Comparison of ENCODE assay signal across 19 cellular contexts in the genomic region with DNA sequence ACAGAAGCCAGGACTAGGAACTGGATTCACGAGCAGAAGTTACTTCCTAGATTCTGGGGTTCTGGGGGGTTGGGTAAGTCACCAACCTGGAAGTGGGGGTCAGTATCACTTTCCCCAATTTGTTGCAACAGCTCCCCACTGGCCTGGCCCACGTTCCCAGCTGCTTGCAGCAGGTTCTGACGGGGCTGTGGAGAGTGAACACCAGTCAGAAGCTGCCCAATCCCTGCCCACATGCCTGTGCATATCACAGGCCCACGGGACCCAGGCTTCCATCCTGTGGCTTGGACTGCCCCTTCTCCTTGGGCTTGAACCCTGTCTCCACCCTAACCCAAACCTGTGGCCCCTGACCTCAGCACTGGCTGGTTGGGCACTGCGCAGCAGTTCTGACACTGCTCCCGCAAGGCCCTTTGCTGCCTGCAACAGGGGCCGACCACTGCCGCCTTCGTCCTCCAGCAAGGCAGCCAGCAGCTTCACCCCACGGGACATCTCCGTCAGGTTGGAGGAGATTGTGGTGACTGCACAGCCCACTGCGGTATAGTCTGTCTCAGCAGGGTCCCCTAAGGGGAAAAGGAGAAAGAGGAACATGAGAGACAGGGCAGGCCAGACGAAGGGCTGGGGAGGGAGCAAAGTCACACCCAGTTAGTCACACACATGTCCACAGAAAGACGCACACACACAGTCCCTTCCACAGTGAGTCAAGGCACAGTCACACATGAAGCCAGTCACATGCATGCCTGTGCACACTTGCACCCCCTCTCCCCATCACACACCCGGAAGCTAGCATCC. TPM values are rescaled to one million over a fixed set of nuclear protein-coding genes. Genes with fewer than 3 reads are reported as not detected.
DNase-seq lines count a peak whose midpoint lies in the region; ATAC-seq, FAIRE-seq and TF ChIP-seq lines count a peak whose summit lies in the region.
"Had no signal": no experiment of that assay in that cellular context is flagged by ENCODE, and none has a peak within 500 bp of the region (broad histone marks: within the 10 kb centered on the region; RNA-seq: fewer than 3 reads in every experiment).

No MANE protein-coding gene starts in this region.

- no peaks in the 10 kb centered on the region for H3K4me1 ChIP-seq in GM12878 (ENCODE audit: control insufficient read depth, insufficient read depth, low read length)
- peaks cover 7% of the 10 kb centered on the region for H3K4me1 ChIP-seq in mesenchymal stem cell (ENCODE audit: control insufficient read depth, insufficient read depth, low read depth, low read length)
- H3K4me1 ChIP-seq: body of pancreas, HAP-1, right atrium auricular region, thyroid gland had no signal

- WGBS in GM12878 (ENCODE audit: insufficient coverage, insufficient replicate concordance, low lambda C conversion rate, missing lambda C conversion rate): 21% methylated on average over 15 of the region's 15 CpGs
- 96% methylated on average over 15 of the region's 15 CpGs for WGBS in mesenchymal stem cell

- no peak overlapping the region for H3K27ac ChIP-seq in GM12878 (ENCODE audit: control insufficient read depth, insufficient read depth)
- no peak overlapping the region for H3K27ac ChIP-seq in mesenchymal stem cell (ENCODE audit: low read length, poor library complexity, severe bottlenecking)
- no peak overlapping the region for H3K27ac ChIP-seq in WERI-Rb-1
- H3K27ac ChIP-seq: body of pancreas, right atrium auricular region, SK-N-MC, thyroid gland had no signal

- H3K18ac ChIP-seq in mesenchymal stem cell (ENCODE audit: low read depth in 1 of 2, low read length in 2 of 2): no peak overlapping the region

- H2AK5ac ChIP-seq in mesenchymal stem cell (ENCODE audit: low read length, severe bottlenecking): no peak overlapping the region

- CTCF ChIA-PET in GM12878 (lab: Yijun Ruan, JAX): interaction anchor here (1.5 to 6.9 kb wide), 4 partner anchors 9 to 28 kb away, joined by 3 to 41 read pairs (median 9); partner anchors contain the start of genes CREB3 and TLN1

- H3K9ac ChIP-seq in GM12878 (ENCODE audit: control insufficient read depth, insufficient read depth, low read length) (no peak overlapping the region), mesenchymal stem cell (ENCODE audit: low read length) (peak overlapping the region; percentile 45)

- no peak overlapping the region for H2BK120ac ChIP-seq in mesenchymal stem cell (ENCODE audit: low read depth, low read length)

- peak overlapping the region in 3 of 7 donors; percentile 17 to 86 (median 37) for H3K27ac Mint-ChIP-seq in CD14-positive monocyte
- H3K27ac Mint-ChIP-seq: activated naive CD4-positive, alpha-beta T cell treated with anti-CD3 and anti-CD28 coated beads for 36 hours had no signal

- TF ChIP-seq CTCF in CD14-positive monocyte (IDR thresholded peaks at IDR 0.05) (no peak), GM12878 (IDR thresholded peaks at IDR 0.05 in 2 of 3, conservative IDR thresholded peaks at IDR 0.05 in 1 of 3; ENCODE audit: control insufficient read depth in 2 of 3, extremely low read depth in 1 of 3, insufficient read depth in 1 of 3, low read depth in 3 of 3, low read length in 3 of 3) (no peak), WERI-Rb-1 (IDR thresholded peaks at IDR 0.05; ENCODE audit: low read depth, low read length) (no peak)

- peaks cover 0 to 1% (median 0%) of the 10 kb centered on the region in 3 donors for H3K27me3 Mint-ChIP-seq in CD14-positive monocyte (ENCODE audit: low read depth in 3 of 3)

- H2BK15ac ChIP-seq in mesenchymal stem cell (ENCODE audit: low read depth, poor library complexity, severe bottlenecking): peak overlapping the region; percentile 12

- in situ Hi-C loops in GM12878 (cut with MboI): no loop called here

- H3K23ac ChIP-seq in mesenchymal stem cell (ENCODE audit: low read length in 2 of 2): no peak overlapping the region

- H3K4me3 ChIP-seq in GM12878 (no peak overlapping the region), mesenchymal stem cell (ENCODE audit: insufficient read depth in 1 of 2, low read depth in 1 of 2, low read length in 2 of 2) (no peak overlapping the region), WERI-Rb-1 (ENCODE audit: low read depth, low read length) (no peak overlapping the region)
- H3K4me3 ChIP-seq: body of pancreas, HAP-1, lung, right atrium auricular region, SK-N-MC, thyroid gland had no signal

- no TSS peak for BruUV-seq in GM12878 (replicated peaks; lab: Mats Ljungman, UMichigan)

- no peak for TF ChIP-seq RAD21 in GM12878 (IDR thresholded peaks at IDR 0.05; ENCODE audit: insufficient read depth, low read depth, low read length)

- intact Hi-C loops in CD14-positive monocyte (cut with micrococcal nuclease) (no loop called here), GM12878 (cut with micrococcal nuclease; ENCODE audit: unreplicated experiment) (no loop called here)

- no peaks in the 10 kb centered on the region for H3K4me1 Mint-ChIP-seq in CD14-positive monocyte

- no peak overlapping the region for H3K4ac ChIP-seq in mesenchymal stem cell (ENCODE audit: low read depth in 1 of 2, low read length in 2 of 2)

- peaks cover 64% of the 10 kb centered on the region for H3K79me1 ChIP-seq in mesenchymal stem cell (replicated peaks; ENCODE audit: low read length, poor library complexity, severe bottlenecking)

- POLR2A ChIA-PET in GM12878 (lab: Charles Lee): interaction anchor here (1.1 to 1.9 kb wide), 2 partner anchors 9 to 58 kb away, joined by 3 to 4 read pairs; no protein-coding TSS in a partner anchor

- SMC1A ChIA-PET in GM12878 (lab: Charles Lee; ENCODE audit: uncharacterized antibody, unreplicated experiment): interaction anchor here (1.2 to 1.4 kb wide), 2 partner anchors 9 to 54 kb away, joined by 3 to 6 read pairs; no protein-coding TSS in a partner anchor

- H3K14ac ChIP-seq in mesenchymal stem cell (ENCODE audit: low read length in 2 of 2): no peak overlapping the region

- H3K27me3 ChIP-seq in GM12878 (replicated peaks in 1 of 2; ENCODE audit: control insufficient read depth in 2 of 2, insufficient read depth in 2 of 2, low read length in 1 of 2) (no peaks in the 10 kb centered on the region), mesenchymal stem cell (ENCODE audit: control insufficient read depth in 1 of 2, insufficient read depth in 1 of 2, low read length in 2 of 2) (no peaks in the 10 kb centered on the region), WERI-Rb-1 (ENCODE audit: insufficient read depth, low read depth, severe bottlenecking) (no peaks in the 10 kb centered on the region)
- H3K27me3 ChIP-seq: body of pancreas, right atrium auricular region, thyroid gland had no signal

- no peak for TF ChIP-seq POLR2A in GM12878 (IDR thresholded peaks at IDR 0.05; ENCODE audit: low read depth, low read length)

- no peak for TF ChIP-seq EP300 in GM12878 (IDR thresholded peaks at IDR 0.05; ENCODE audit: borderline replicate concordance in 1 of 2, control insufficient read depth in 1 of 2, low read depth in 2 of 2, low read length in 2 of 2)

- no peaks in the 10 kb centered on the region for H4K20me1 ChIP-seq in GM12878 (ENCODE audit: control insufficient read depth, insufficient read depth)

- H3K4me3 Mint-ChIP-seq in CD14-positive monocyte: no peak overlapping the region
- H3K4me3 Mint-ChIP-seq: activated naive CD4-positive, alpha-beta T cell treated with anti-CD3 and anti-CD28 coated beads for 36 hours had no signal

- no peaks in the 10 kb centered on the region for H3K9me3 Mint-ChIP-seq in CD14-positive monocyte
- H3K9me3 Mint-ChIP-seq: activated naive CD4-positive, alpha-beta T cell treated with anti-CD3 and anti-CD28 coated beads for 36 hours had no signal

- FAIRE-seq in GM12878 (lab: Jason Lieb, UNC): no peak

- H3K36me3 ChIP-seq in GM12878 (ENCODE audit: control insufficient read depth in 2 of 2, insufficient read depth in 2 of 2, low read length in 1 of 2) (peaks cover 61 to 67% of the 10 kb centered on the region in 2 experiments), mesenchymal stem cell (ENCODE audit: control insufficient read depth in 1 of 2, insufficient read depth in 2 of 2, low read depth in 1 of 2, low read length in 2 of 2) (peaks cover 82 to 100% of the 10 kb centered on the region in 2 experiments), WERI-Rb-1 (peaks cover 84% of the 10 kb centered on the region)

- H2AFZ ChIP-seq in GM12878 (ENCODE audit: control insufficient read depth, low read depth, low read length): no peak overlapping the region
- no peak overlapping the region for H2AFZ ChIP-seq in mesenchymal stem cell (ENCODE audit: low read depth, low read length)

- H4K8ac ChIP-seq in mesenchymal stem cell (ENCODE audit: low read length): peak overlapping the region; percentile 38

- no peak overlapping the region for H4K91ac ChIP-seq in mesenchymal stem cell (ENCODE audit: low read length)

- DNase-seq in CD14-positive monocyte (ENCODE audit: low spot score) (peak; percentile 64), GM12878 (ENCODE audit: low read depth, low spot score) (no peak), mesenchymal stem cell (no peak), activated gamma-delta T cell (lab: John Stamatoyannopoulos, UW) (no peak), KG1 (lab: John Stamatoyannopoulos, UW) (no peak), WERI-Rb-1 (no peak), superior temporal gyrus (ENCODE audit: extremely low spot score) (no peak)
- DNase-seq: activated naive CD4-positive, alpha-beta T cell treated with anti-CD3 and anti-CD28 coated beads for 36 hours; body of pancreas; DMS153; foreskin melanocyte; NCI-H1417; stimulated activated CD4-positive, alpha-beta T cell treated with anti-CD3 and anti-CD28 coated beads, Interleukin-1b, Interleukin-23, amount 100 ng/mL, for 48 hours; thyroid gland had no signal

- H3K9me3 ChIP-seq in GM12878 (replicated peaks; ENCODE audit: control insufficient read depth, insufficient read depth, low read length) (no peaks in the 10 kb centered on the region), mesenchymal stem cell (ENCODE audit: control insufficient read depth, low read length) (no peaks in the 10 kb centered on the region), WERI-Rb-1 (ENCODE audit: severe bottlenecking) (no peaks in the 10 kb centered on the region)
- H3K9me3 ChIP-seq: body of pancreas, HAP-1, right atrium auricular region, thyroid gland had no signal

- H3K4me2 ChIP-seq in GM12878 (ENCODE audit: control insufficient read depth, insufficient read depth) (no peak overlapping the region), mesenchymal stem cell (ENCODE audit: low read length, poor library complexity, severe bottlenecking) (no peak overlapping the region)

- no peak overlapping the region for H2BK5ac ChIP-seq in mesenchymal stem cell (ENCODE audit: low read depth, low read length, poor library complexity, severe bottlenecking)

- RAD21 ChIA-PET in GM12878 (lab: Charles Lee; ENCODE audit: unreplicated experiment): interaction anchor here (0.6 to 2.0 kb wide), 3 partner anchors 14 to 131 kb away, joined by 3 to 5 read pairs (median 3); partner anchors contain the start of genes CREB3 and TLN1

- no peak overlapping the region for H2BK12ac ChIP-seq in mesenchymal stem cell (ENCODE audit: low read length in 2 of 2)

- no peaks in the 10 kb centered on the region for H3K79me2 ChIP-seq in GM12878 (ENCODE audit: control insufficient read depth, insufficient read depth, low read length)

- ATAC-seq in HG02610 (IDR thresholded peaks at IDR 0.05; ENCODE audit: unreplicated experiment) (peak; percentile 51), GM12878 (peak; percentile 59)
- ATAC-seq: body of pancreas had no signal

- peaks cover 0 to 97% of the 10 kb centered on the region in 2 donors for H3K36me3 Mint-ChIP-seq in CD14-positive monocyte

RNA-seq across cellular contexts. Expression of gene TLN1, which starts 13.1 kb away (rescaled TPM):
- 10 to 100 TPM; 46.6 to 93.0 TPM for polyA plus RNA-seq in CD14-positive monocyte
- 153 and 188 TPM in 2 replicates for total RNA-seq in GM12878 (2013; cell fraction: nucleolus; rRNA removed)
- 119 and 143 TPM in 2 replicates for total RNA-seq in GM12878 (2014; rRNA removed)
- total RNA-seq in GM12878 (2014; rRNA removed; fragmentation: Illumina TruSeq; extraction: Trizol): 49.5 and 61.0 TPM in 2 replicates
- 305 and 308 TPM in 2 replicates for total RNA-seq in GM12878 (2021)
- 68.0 TPM for polyA plus RNA-seq in GM12878 (2011; ENCODE audit: low read depth)
- polyA plus RNA-seq in GM12878 (2011; rRNA removed): 30.2 and 69.8 TPM in 2 replicates
- polyA plus RNA-seq in GM12878 (2011; cell fraction: cytosol; rRNA removed): 79.3 and 90.4 TPM in 2 replicates
- 131 and 170 TPM in 2 replicates for polyA plus RNA-seq in GM12878 (2011; cell fraction: nucleus; rRNA removed)
- 118 and 152 TPM in 2 replicates for polyA plus RNA-seq in GM12878 (2012)
- 57.6 and 73.4 TPM in 2 replicates for polyA plus RNA-seq in GM12878 (2014; fragmentation: Illumina TruSeq; extraction: Trizol)
- 10 to 100 TPM; 11.6 to 13.2 TPM for polyA plus RNA-seq in GM12878 (2014; fragmentation: Nextera tagmentation; extraction: Ambion mirVana)
- 70.3 and 109 TPM in 2 replicates for polyA plus RNA-seq in GM12878 (2014; rRNA removed)
- 10 to 100 TPM; 92.2 to 96.1 TPM for polyA plus RNA-seq in GM12878 (2016; fragmentation: Nextera tagmentation; extraction: Ambion mirVana)
- 205 and 277 TPM in 2 replicates for polyA minus RNA-seq in GM12878 (2011; rRNA and poly(A)+ RNA removed)
- 200 and 250 TPM in 2 replicates for polyA minus RNA-seq in GM12878 (2011; cell fraction: cytosol; rRNA and poly(A)+ RNA removed)
- polyA minus RNA-seq in GM12878 (2011; cell fraction: nucleus; rRNA and poly(A)+ RNA removed): 49.8 and 109 TPM in 2 replicates
- 98.6 TPM for polyA plus RNA-seq in mesenchymal stem cell (2013, experiment 1 of 2)
- polyA plus RNA-seq in mesenchymal stem cell (2013, experiment 2 of 2): 91.6 TPM

RNA-seq across cellular contexts. Expression of gene CREB3, which starts 13.5 kb away (rescaled TPM):
- polyA plus RNA-seq in CD14-positive monocyte (10 to 100 TPM; 32.2 to 38.7 TPM), GM12878 (2011; rRNA removed) (12.0 and 16.3 TPM in 2 replicates), GM12878 (2014; fragmentation: Illumina TruSeq; extraction: Trizol) (17.8 and 20.1 TPM in 2 replicates), GM12878 (2014; fragmentation: Nextera tagmentation; extraction: Ambion mirVana) (10 to 100 TPM in 1 of 2 experiments, 1 to 10 TPM in 1; 9.8 to 14.1 TPM), GM12878 (2014; rRNA removed) (19.5 and 20.6 TPM in 2 replicates), GM12878 (2016; fragmentation: Nextera tagmentation; extraction: Ambion mirVana) (10 to 100 TPM; 33.2 to 38.9 TPM)
- total RNA-seq in GM12878 (2013; cell fraction: nucleolus; rRNA removed): 16.9 and 18.1 TPM in 2 replicates
- total RNA-seq in GM12878 (2014; rRNA removed) (21.6 and 23.4 TPM in 2 replicates), GM12878 (2014; rRNA removed; fragmentation: Illumina TruSeq; extraction: Trizol) (18.1 and 18.3 TPM in 2 replicates), GM12878 (2021) (21.4 and 22.9 TPM in 2 replicates)
- polyA plus RNA-seq in GM12878 (2011; ENCODE audit: low read depth): 19.5 TPM
- polyA plus RNA-seq in GM12878 (2011; cell fraction: cytosol; rRNA removed): 22.6 and 25.1 TPM in 2 replicates
- 15.5 and 19.2 TPM in 2 replicates for polyA plus RNA-seq in GM12878 (2011; cell fraction: nucleus; rRNA removed)
- 32.3 and 35.4 TPM in 2 replicates for polyA plus RNA-seq in GM12878 (2012)
- polyA minus RNA-seq in GM12878 (2011; rRNA and poly(A)+ RNA removed): 6.6 and 10.3 TPM in 2 replicates
- polyA minus RNA-seq in GM12878 (2011; cell fraction: cytosol; rRNA and poly(A)+ RNA removed): 4.9 and 5.5 TPM in 2 replicates
- 6.8 and 9.7 TPM in 2 replicates for polyA minus RNA-seq in GM12878 (2011; cell fraction: nucleus; rRNA and poly(A)+ RNA removed)
- 45.6 TPM for polyA plus RNA-seq in mesenchymal stem cell (2013, experiment 1 of 2)
- 45.1 TPM for polyA plus RNA-seq in mesenchymal stem cell (2013, experiment 2 of 2)

RNA-seq across cellular contexts. Expression of gene TPM2, which starts 29.2 kb away (rescaled TPM):
- polyA plus RNA-seq in CD14-positive monocyte (not detected), GM12878 (2011; rRNA removed) (8.7 and 9.3 TPM in 2 replicates), GM12878 (2014; fragmentation: Illumina TruSeq; extraction: Trizol) (0.59 and 0.71 TPM in 2 replicates), GM12878 (2014; fragmentation: Nextera tagmentation; extraction: Ambion mirVana) (under 1 TPM; 0.11 to 0.13 TPM), GM12878 (2014; rRNA removed) (2.3 and 2.5 TPM in 2 replicates), GM12878 (2016; fragmentation: Nextera tagmentation; extraction: Ambion mirVana) (1 to 10 TPM in 1 of 2 experiments, under 1 TPM in 1; 0.83 to 1.3 TPM)
- total RNA-seq in GM12878 (2013; cell fraction: nucleolus; rRNA removed): 6.3 and 8.9 TPM in 2 replicates
- total RNA-seq in GM12878 (2014; rRNA removed) (0.65 and 1.7 TPM in 2 replicates), GM12878 (2014; rRNA removed; fragmentation: Illumina TruSeq; extraction: Trizol) (0.81 and 0.88 TPM in 2 replicates), GM12878 (2021) (2.4 and 3.9 TPM in 2 replicates)
- polyA plus RNA-seq in GM12878 (2011; ENCODE audit: low read depth): 3.6 TPM
- 5.4 and 6.4 TPM in 2 replicates for polyA plus RNA-seq in GM12878 (2011; cell fraction: cytosol; rRNA removed)
- polyA plus RNA-seq in GM12878 (2011; cell fraction: nucleus; rRNA removed): 28.6 and 30.5 TPM in 2 replicates
- polyA plus RNA-seq in GM12878 (2012): 7.0 and 7.5 TPM in 2 replicates
- polyA minus RNA-seq in GM12878 (2011; rRNA and poly(A)+ RNA removed): 1.4 and 2.5 TPM in 2 replicates
- 6.1 and 6.4 TPM in 2 replicates for polyA minus RNA-seq in GM12878 (2011; cell fraction: cytosol; rRNA and poly(A)+ RNA removed)
- 2.1 and 4.5 TPM in 2 replicates for polyA minus RNA-seq in GM12878 (2011; cell fraction: nucleus; rRNA and poly(A)+ RNA removed)
- 890 TPM for polyA plus RNA-seq in mesenchymal stem cell (2013, experiment 1 of 2)
- 890 TPM for polyA plus RNA-seq in mesenchymal stem cell (2013, experiment 2 of 2)

RNA-seq across cellular contexts. Expression of gene GBA2, which starts 30.1 kb away (rescaled TPM):
- polyA plus RNA-seq in CD14-positive monocyte (10 to 100 TPM; 18.1 to 26.4 TPM), GM12878 (2011; rRNA removed) (35.1 and 44.0 TPM in 2 replicates), GM12878 (2014; fragmentation: Illumina TruSeq; extraction: Trizol) (33.0 and 36.1 TPM in 2 replicates), GM12878 (2014; fragmentation: Nextera tagmentation; extraction: Ambion mirVana) (10 to 100 TPM; 15.3 TPM), GM12878 (2014; rRNA removed) (45.1 and 48.8 TPM in 2 replicates), GM12878 (2016; fragmentation: Nextera tagmentation; extraction: Ambion mirVana) (10 to 100 TPM; 27.4 to 30.8 TPM)
- 106 and 126 TPM in 2 replicates for total RNA-seq in GM12878 (2013; cell fraction: nucleolus; rRNA removed)
- total RNA-seq in GM12878 (2014; rRNA removed) (24.2 and 25.3 TPM in 2 replicates), GM12878 (2014; rRNA removed; fragmentation: Illumina TruSeq; extraction: Trizol) (18.6 and 23.4 TPM in 2 replicates), GM12878 (2021) (35.8 and 40.8 TPM in 2 replicates)
- polyA plus RNA-seq in GM12878 (2011; ENCODE audit: low read depth): 22.2 TPM
- polyA plus RNA-seq in GM12878 (2011; cell fraction: cytosol; rRNA removed): 41.4 and 54.0 TPM in 2 replicates
- 261 and 281 TPM in 2 replicates for polyA plus RNA-seq in GM12878 (2011; cell fraction: nucleus; rRNA removed)
- polyA plus RNA-seq in GM12878 (2012): 29.4 and 33.7 TPM in 2 replicates
- polyA minus RNA-seq in GM12878 (2011; rRNA and poly(A)+ RNA removed): 45.0 and 53.6 TPM in 2 replicates
- polyA minus RNA-seq in GM12878 (2011; cell fraction: cytosol; rRNA and poly(A)+ RNA removed): 10.7 and 13.1 TPM in 2 replicates
- polyA minus RNA-seq in GM12878 (2011; cell fraction: nucleus; rRNA and poly(A)+ RNA removed): 48.5 and 85.3 TPM in 2 replicates
- 22.6 TPM for polyA plus RNA-seq in mesenchymal stem cell (2013, experiment 1 of 2)
- polyA plus RNA-seq in mesenchymal stem cell (2013, experiment 2 of 2): 20.1 TPM

RNA-seq across cellular contexts. Expression of gene RGP1, which starts 30.2 kb away (rescaled TPM):
- polyA plus RNA-seq in CD14-positive monocyte (1 to 10 TPM; 2.3 to 3.3 TPM), GM12878 (2011; rRNA removed) (11.5 and 13.7 TPM in 2 replicates), GM12878 (2014; fragmentation: Illumina TruSeq; extraction: Trizol) (8.0 and 8.8 TPM in 2 replicates), GM12878 (2014; fragmentation: Nextera tagmentation; extraction: Ambion mirVana) (under 1 TPM; 0.44 to 0.89 TPM), GM12878 (2014; rRNA removed) (8.2 and 8.4 TPM in 2 replicates), GM12878 (2016; fragmentation: Nextera tagmentation; extraction: Ambion mirVana) (1 to 10 TPM; 3.4 to 3.6 TPM)
- total RNA-seq in GM12878 (2013; cell fraction: nucleolus; rRNA removed): 27.0 and 30.8 TPM in 2 replicates
- total RNA-seq in GM12878 (2014; rRNA removed) (7.6 and 8.3 TPM in 2 replicates), GM12878 (2014; rRNA removed; fragmentation: Illumina TruSeq; extraction: Trizol) (7.1 and 7.3 TPM in 2 replicates), GM12878 (2021) (13.7 and 14.9 TPM in 2 replicates)
- polyA plus RNA-seq in GM12878 (2011; ENCODE audit: low read depth): 4.9 TPM
- polyA plus RNA-seq in GM12878 (2011; cell fraction: cytosol; rRNA removed): 10.3 and 11.3 TPM in 2 replicates
- polyA plus RNA-seq in GM12878 (2011; cell fraction: nucleus; rRNA removed): 27.3 and 28.4 TPM in 2 replicates
- polyA plus RNA-seq in GM12878 (2012): 7.4 and 7.7 TPM in 2 replicates
- 16.1 and 21.4 TPM in 2 replicates for polyA minus RNA-seq in GM12878 (2011; rRNA and poly(A)+ RNA removed)
- 5.6 and 6.5 TPM in 2 replicates for polyA minus RNA-seq in GM12878 (2011; cell fraction: cytosol; rRNA and poly(A)+ RNA removed)
- 14.9 and 22.0 TPM in 2 replicates for polyA minus RNA-seq in GM12878 (2011; cell fraction: nucleus; rRNA and poly(A)+ RNA removed)
- polyA plus RNA-seq in mesenchymal stem cell (2013, experiment 1 of 2): 15.2 TPM
- polyA plus RNA-seq in mesenchymal stem cell (2013, experiment 2 of 2): 15.1 TPM
